1 cellular context compared by ENCODE assay signal in genomic region chr19:4811328-4812131, GRCh38.
TF ChIP-seq lines count a peak whose summit lies in the region.

No MANE protein-coding gene starts in this region.

TF ChIP-seq in HEK293, 187 proteins besides CTCF, POLR2A, EP300 and RAD21 (continued from another document and continues in another):
- TF ChIP-seq ZBTB26 (tag by site-specific recombination; optimal IDR thresholded peaks at IDR 0.05) (peak; percentile 21), TCF7L2 (IDR thresholded peaks at IDR 0.05; ENCODE audit: borderline replicate concordance, low read depth, low read length) (no peak), ZNF623 (tag by site-specific recombination; IDR thresholded peaks at IDR 0.05) (peak; percentile 100), SETDB1 (IDR thresholded peaks at IDR 0.05; ENCODE audit: insufficient read length, low read length) (no peak), ATF2 (tag by site-specific recombination; IDR thresholded peaks at IDR 0.05; ENCODE audit: low read depth) (no peak), ZNF404 (tag by site-specific recombination; IDR thresholded peaks at IDR 0.05) (no peak), ZNF2 (tag by site-specific recombination; IDR thresholded peaks at IDR 0.05) (0 out of 2 replicates have a peak, but pooled peaks have one; percentile 62), ZNF132 (tag by site-specific recombination; IDR thresholded peaks at IDR 0.05; ENCODE audit: borderline replicate concordance) (no peak), PRDM1 (tag by site-specific recombination; IDR thresholded peaks at IDR 0.05) (no peak), TRIM28 (IDR thresholded peaks at IDR 0.05; ENCODE audit: borderline replicate concordance, low read length) (no peak), ZNF280D (tag by site-specific recombination; IDR thresholded peaks at IDR 0.05) (peak; percentile 94), ZSCAN16 (tag by site-specific recombination; IDR thresholded peaks at IDR 0.05) (no peak), ZNF157 (tag by site-specific recombination; IDR thresholded peaks at IDR 0.05) (no peak), BCL11A (tag by site-specific recombination; IDR thresholded peaks at IDR 0.05; ENCODE audit: low read depth) (peak; percentile 85), ZBTB20 (tag by site-specific recombination; IDR thresholded peaks at IDR 0.05) (no peak), PRDM10 (tag by site-specific recombination; IDR thresholded peaks at IDR 0.05) (no peak), ZBTB10 (tag by site-specific recombination; IDR thresholded peaks at IDR 0.05) (no peak), ZFHX2 (tag by site-specific recombination; conservative IDR thresholded peaks at IDR 0.05) (peak; percentile 44), ZNF24 (tag by site-specific recombination; IDR thresholded peaks at IDR 0.05) (no peak), ZNF792 (tag by site-specific recombination; IDR thresholded peaks at IDR 0.05) (no peak), ZNF629 (tag by site-specific recombination; IDR thresholded peaks at IDR 0.05) (no peak), ZNF621 (tag by site-specific recombination; IDR thresholded peaks at IDR 0.05) (no peak), ZNF112 (tag by site-specific recombination; IDR thresholded peaks at IDR 0.05) (no peak), EGR2 (tag by site-specific recombination; IDR thresholded peaks at IDR 0.05; ENCODE audit: low read depth) (peak; percentile 67), ZNF561 (tag by site-specific recombination; IDR thresholded peaks at IDR 0.05; ENCODE audit: borderline replicate concordance) (0 out of 2 replicates have a peak, but pooled peaks have one; percentile 50), ZNF549 (tag by site-specific recombination; IDR thresholded peaks at IDR 0.05) (no peak), AEBP2 (tag by site-specific recombination; IDR thresholded peaks at IDR 0.05; ENCODE audit: borderline replicate concordance) (no peak), ZBTB7A (tag by site-specific recombination; IDR thresholded peaks at IDR 0.05; ENCODE audit: low read depth) (no peak; the same call in 1 of the 2 replicates), PRDM4 (tag by site-specific recombination; IDR thresholded peaks at IDR 0.05) (no peak), GLIS2 (tag by site-specific recombination; IDR thresholded peaks at IDR 0.05) (peak; percentile 76), HOXD13 (CRISPR knock-in tag; IDR thresholded peaks at IDR 0.05; ENCODE audit: borderline replicate concordance) (no peak), GLI4 (tag by site-specific recombination; IDR thresholded peaks at IDR 0.05) (no peak), ZNF830 (tag by site-specific recombination; IDR thresholded peaks at IDR 0.05; ENCODE audit: low read depth) (no peak), ZNF174 (tag by site-specific recombination; IDR thresholded peaks at IDR 0.05) (no peak), ZNF513 (tag by site-specific recombination; IDR thresholded peaks at IDR 0.05) (peak; percentile 99), ZNF488 (tag by site-specific recombination; IDR thresholded peaks at IDR 0.05) (no peak), FEZF1 (tag by site-specific recombination; IDR thresholded peaks at IDR 0.05) (no peak), ZBTB44 (tag by site-specific recombination; IDR thresholded peaks at IDR 0.05) (no peak), ZNF707 (tag by site-specific recombination; IDR thresholded peaks at IDR 0.05) (no peak)
